Comparison of ENCODE assay signal across 8 cellular contexts in the genomic region with DNA sequence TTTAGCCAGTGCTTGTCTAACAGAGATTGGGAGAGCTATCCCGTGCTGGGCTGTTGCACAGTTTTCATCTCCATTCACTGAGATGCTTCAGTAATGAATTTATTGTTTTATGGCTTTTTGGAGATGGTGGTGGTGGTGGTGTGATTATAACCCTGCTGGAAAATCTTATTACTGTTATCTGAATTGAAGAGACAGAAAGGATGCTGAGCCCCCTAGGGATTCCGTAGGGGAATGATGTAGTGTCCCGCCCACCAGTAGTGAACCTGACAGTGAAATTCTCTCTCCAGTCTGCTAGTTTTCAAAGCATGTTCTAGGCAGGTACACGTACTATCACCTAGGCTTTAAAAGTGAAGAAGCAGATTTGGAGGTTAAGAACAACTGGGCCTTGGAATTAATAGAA. TPM values are rescaled to one million over a fixed set of nuclear protein-coding genes. Genes with fewer than 3 reads are reported as not detected.
DNase-seq lines count a peak whose midpoint lies in the region; ATAC-seq, FAIRE-seq and TF ChIP-seq lines count a peak whose summit lies in the region.

No MANE protein-coding gene starts in this region.

- FAIRE-seq in keratinocyte (lab: Jason Lieb, UNC) (no peak), urothelium cell line (lab: Jason Lieb, UNC) (no peak)

- H3K27ac ChIP-seq in heart right ventricle (peak overlapping the region in 5 of 10 donors; percentile 91 to 98 (median 92)), keratinocyte (ENCODE audit: control insufficient read depth, insufficient read depth, low read length) (no peak overlapping the region)

- peak overlapping the region; percentile 50 for H3K27ac Mint-ChIP-seq in activated T-helper 17 cell treated with anti-CD3 and anti-CD28 coated beads, Interleukin-2, amount 50 U/mL, for 72 hours

- H3K9ac ChIP-seq in keratinocyte (ENCODE audit: control insufficient read depth, extremely low read depth, insufficient read depth, low read length), result peak overlapping the region; percentile 78

- H3K4me2 ChIP-seq in keratinocyte (ENCODE audit: control insufficient read depth, extremely low read depth, insufficient read depth, low read depth, low read length), result peak overlapping the region; percentile 97

- H3K36me3 Mint-ChIP-seq in activated T-helper 17 cell treated with anti-CD3 and anti-CD28 coated beads, Interleukin-2, amount 50 U/mL, for 72 hours (ENCODE audit: low read depth), result no peaks in the 10 kb centered on the region

- no peak for TF ChIP-seq CTCF in heart right ventricle (IDR thresholded peaks at IDR 0.05)
- no peak for TF ChIP-seq CTCF in keratinocyte (optimal IDR thresholded peaks at IDR 0.05 in 1 of 3, IDR thresholded peaks at IDR 0.05 in 1 of 3, conservative IDR thresholded peaks at IDR 0.05 in 1 of 3; ENCODE audit: extremely low read depth in 1 of 3, insufficient read depth in 2 of 3, low read length in 3 of 3)

- no peak for DNase-seq in heart right ventricle
- DNase-seq in left cardiac atrium, result no peak
- DNase-seq in keratinocyte (ENCODE audit: low read depth, low spot score), result no peak
- DNase-seq in urothelium cell line (ENCODE audit: low spot score), result peak; percentile 57
- DNase-seq in DMS153 treated with DMSO at 0.1 percent for 48 hours (lab: John Stamatoyannopoulos, UW; ENCODE audit: unreplicated experiment), result no peak
- DNase-seq in activated gamma-delta T cell treated with Interleukin-2 at 50 U/mL for 16 hours, result no peak

- peaks cover 52% of the 10 kb centered on the region for H3K79me2 ChIP-seq in keratinocyte (ENCODE audit: control insufficient read depth, insufficient read depth, low read length)

- peak overlapping the region; percentile 76 for H3K4me3 Mint-ChIP-seq in activated T-helper 17 cell treated with anti-CD3 and anti-CD28 coated beads, Interleukin-2, amount 50 U/mL, for 72 hours

- no peaks in the 10 kb centered on the region for H4K20me1 ChIP-seq in keratinocyte (ENCODE audit: control insufficient read depth, extremely low read depth, insufficient read depth, low read length)

- H3K4me1 ChIP-seq in heart right ventricle, result peaks cover 0 to 36% (median 19%) of the 10 kb centered on the region in 9 donors
- peaks cover 16% of the 10 kb centered on the region for H3K4me1 ChIP-seq in keratinocyte (ENCODE audit: control insufficient read depth, extremely low read depth, insufficient read depth, low read length)

- no peak overlapping the region for H2AFZ ChIP-seq in keratinocyte (ENCODE audit: control insufficient read depth, low read length)

- H3K9me3 ChIP-seq in heart right ventricle (no peaks in the 10 kb centered on the region), keratinocyte (ENCODE audit: control insufficient read depth, low read depth, low read length) (no peaks in the 10 kb centered on the region)

- H3K4me3 ChIP-seq in heart right ventricle, result peak overlapping the region in 8 of 10 donors; percentile 72 to 95 (median 89)
- peak overlapping the region; percentile 79 to 88 (median 80) for H3K4me3 ChIP-seq in keratinocyte (ENCODE audit: control insufficient read depth in 2 of 3, extremely low read depth in 1 of 3, insufficient read depth in 2 of 3, low read depth in 1 of 3, low read length in 3 of 3)

- no peaks in the 10 kb centered on the region for H3K9me1 ChIP-seq in keratinocyte (ENCODE audit: control insufficient read depth, extremely low read depth, insufficient read depth, low read length)

- H3K27me3 ChIP-seq in heart right ventricle (peaks cover 0 to 45% (median 0%) of the 10 kb centered on the region in 7 donors), keratinocyte (ENCODE audit: control insufficient read depth, extremely low read depth, insufficient read depth, low read length) (no peaks in the 10 kb centered on the region)

- H3K4me1 Mint-ChIP-seq in activated T-helper 17 cell treated with anti-CD3 and anti-CD28 coated beads, Interleukin-2, amount 50 U/mL, for 72 hours, result peaks cover 12% of the 10 kb centered on the region

- H3K9me3 Mint-ChIP-seq in activated T-helper 17 cell treated with anti-CD3 and anti-CD28 coated beads, Interleukin-2, amount 50 U/mL, for 72 hours, result no peaks in the 10 kb centered on the region

- dilution Hi-C loops in keratinocyte (cut with MboI; ENCODE audit: extremely low pct_ligation_motif_present, low sequenced_read_pairs), result no loop called here

- 59 to 60% methylated on average over 4 of the region's 4 CpGs for WGBS in heart right ventricle, 2 donors

- no peaks in the 10 kb centered on the region for H3K36me3 ChIP-seq in heart right ventricle
- H3K36me3 ChIP-seq in keratinocyte (ENCODE audit: control insufficient read depth in 2 of 2, extremely low read depth in 1 of 2, insufficient read depth in 2 of 2, low read length in 2 of 2), result peaks cover 0 to 2% of the 10 kb centered on the region in 2 experiments

- intact Hi-C loops in heart right ventricle (cut with DNase I), result loop anchor here in 5 of 10 donors (5.0 to 10.0 kb wide), 7 partner anchors 77 to 237 kb away; partner anchors contain the start of gene TTC23L (in 2 of the 5)
- intact Hi-C loops in left cardiac atrium (cut with DNase I), result loop anchor here in 1 of 2 donors (5.0 to 10.0 kb wide), 3 partner anchors 133 to 239 kb away; partner anchors contain the start of gene TTC23L

- no peak for ATAC-seq in heart right ventricle
- no peak for ATAC-seq in left cardiac atrium
- no peak for ATAC-seq in activated T-helper 17 cell treated with anti-CD3 and anti-CD28 coated beads, Interleukin-2, amount 50 U/mL, for 72 hours (replicated peaks)
- ATAC-seq in GM21825 (IDR thresholded peaks at IDR 0.05; ENCODE audit: unreplicated experiment), result no peak

- peaks cover 8% of the 10 kb centered on the region for H3K27me3 Mint-ChIP-seq in activated T-helper 17 cell treated with anti-CD3 and anti-CD28 coated beads, Interleukin-2, amount 50 U/mL, for 72 hours

RNA-seq across cellular contexts. Expression of gene RAI14, which starts 1.9 kb away (rescaled TPM):
- total RNA-seq in heart right ventricle (10 to 100 TPM in 6 of 10 donors, 1 to 10 TPM in 4; 4.9 to 25.5 (median 11.7) TPM), left cardiac atrium (10 to 100 TPM; 14.2 to 26.3 TPM)
- polyA plus RNA-seq in heart right ventricle (1 to 10 TPM; 3.3 to 6.6 TPM), keratinocyte (31.4 to 37.6 TPM (median 31.9 TPM) in 3 replicates)
- 1 to 10 TPM in 1 of 2 donors, under 1 TPM in 1; 0.41 to 3.3 TPM for total RNA-seq in activated T-helper 17 cell treated with anti-CD3 and anti-CD28 coated beads, Interleukin-2, amount 50 U/mL, for 72 hours
- polyA plus RNA-seq in keratinocyte (2011; ENCODE audit: low read depth), result 33.9 TPM
- polyA plus RNA-seq in keratinocyte (2011; cell fraction: cytosol; rRNA removed), result 29.6 and 33.6 TPM in 2 replicates
- polyA plus RNA-seq in keratinocyte (2011; cell fraction: nucleus; rRNA removed), result 35.5 and 37.1 TPM in 2 replicates
- polyA plus RNA-seq in keratinocyte (2012; ENCODE audit: low replicate concordance), result 10.5 and 39.8 TPM in 2 replicates
- 80.6 to 150 TPM (median 93.5 TPM) in 3 replicates for polyA minus RNA-seq in keratinocyte
- polyA minus RNA-seq in keratinocyte (2011; cell fraction: cytosol; rRNA and poly(A)+ RNA removed), result 38.8 TPM
- 16.4 and 37.4 TPM in 2 replicates for polyA minus RNA-seq in keratinocyte (2011; cell fraction: nucleus; rRNA and poly(A)+ RNA removed)
